15 cellular contexts compared by ENCODE assay signal in genomic region chr19:48186541-48186991, GRCh38. TPM values are rescaled to one million over a fixed set of nuclear protein-coding genes. Genes with fewer than 3 reads are reported as not detected.
DNase-seq lines count a peak whose midpoint lies in the region; ATAC-seq and TF ChIP-seq lines count a peak whose summit lies in the region.
"Had no signal": no experiment of that assay in that cellular context is flagged by ENCODE, and none has a peak within 500 bp of the region (broad histone marks: within the 10 kb centered on the region; RNA-seq: fewer than 3 reads in every experiment).

No MANE protein-coding gene starts in this region.

- no peak for TF ChIP-seq CTCF in HFFc6 (IDR thresholded peaks at IDR 0.05)

- H3K27me3 Mint-ChIP-seq in HFFc6 (ENCODE audit: insufficient read depth) = peaks cover 2% of the 10 kb centered on the region; the same call in 1 of the 2 replicates
- no peaks in the 10 kb centered on the region for H3K27me3 Mint-ChIP-seq in natural killer cell treated with Interleukin-12 subunit alpha and Interleukin-12 subunit beta and Interleukin-15 and Interleukin-18, amount 100 ng/mL, for 72 hours
- H3K27me3 Mint-ChIP-seq: activated naive CD4-positive, alpha-beta T cell treated with anti-CD3 and anti-CD28 coated beads, Interleukin-2, amount 10 ng/mL, durations not matched to agents 7 days and 5 days; CD8-positive, alpha-beta memory T cell had no signal

- peak; percentile 38 for DNase-seq in activated effector memory CD4-positive, alpha-beta T cell treated with anti-CD3 and anti-CD28 coated beads, Interleukin-2, amount 50 U/mL, for 16 hours
- no peak for DNase-seq in activated effector memory CD4-positive, alpha-beta T cell treated with Interleukin-2 at 50 U/mL for 16 hours
- DNase-seq in NCI-H69 (lab: John Stamatoyannopoulos, UW) (peak; percentile 27), NCI-H1436 (lab: John Stamatoyannopoulos, UW) (no peak), HFFc6 (no peak), HPDE6-E6E7 (ENCODE audit: extremely low spot score) (no peak)
- no peak for DNase-seq in natural killer cell treated with Interleukin-12 subunit alpha and Interleukin-12 subunit beta and Interleukin-15 and Interleukin-18, amount 100 ng/mL, for 72 hours (ENCODE audit: low spot score)
- DNase-seq: activated naive CD4-positive, alpha-beta T cell treated with anti-CD3 and anti-CD28 coated beads, Interleukin-2, amount 10 ng/mL, durations not matched to agents 7 days and 5 days; CD8-positive, alpha-beta memory T cell; GDM1; mesenchymal stem cell; NCI-H1436 treated with DMSO at 0.1 percent for 48 hours had no signal

- peaks cover 40% of the 10 kb centered on the region for H3K36me3 Mint-ChIP-seq in HFFc6 (ENCODE audit: low read depth)
- peaks cover 2% of the 10 kb centered on the region for H3K36me3 Mint-ChIP-seq in natural killer cell treated with Interleukin-12 subunit alpha and Interleukin-12 subunit beta and Interleukin-15 and Interleukin-18, amount 100 ng/mL, for 72 hours

- peaks cover 3% of the 10 kb centered on the region for H3K9me3 Mint-ChIP-seq in HFFc6
- H3K9me3 Mint-ChIP-seq in natural killer cell treated with Interleukin-12 subunit alpha and Interleukin-12 subunit beta and Interleukin-15 and Interleukin-18, amount 100 ng/mL, for 72 hours = no peaks in the 10 kb centered on the region

- no peak overlapping the region for H3K4me3 Mint-ChIP-seq in HFFc6
- no peak overlapping the region for H3K4me3 Mint-ChIP-seq in natural killer cell treated with Interleukin-12 subunit alpha and Interleukin-12 subunit beta and Interleukin-15 and Interleukin-18, amount 100 ng/mL, for 72 hours
- H3K4me3 Mint-ChIP-seq: activated naive CD4-positive, alpha-beta T cell treated with anti-CD3 and anti-CD28 coated beads, Interleukin-2, amount 10 ng/mL, durations not matched to agents 7 days and 5 days; CD8-positive, alpha-beta memory T cell had no signal

- peak; percentile 79 for ATAC-seq in HG02678 (IDR thresholded peaks at IDR 0.05; ENCODE audit: unreplicated experiment)
- no peak for ATAC-seq in natural killer cell treated with Interleukin-12 subunit alpha and Interleukin-12 subunit beta and Interleukin-15 and Interleukin-18, amount 100 ng/mL, for 72 hours
- ATAC-seq: K562, Right ventricle myocardium inferior had no signal

- H3K27ac Mint-ChIP-seq in HFFc6 = no peak overlapping the region
- H3K27ac Mint-ChIP-seq in natural killer cell treated with Interleukin-12 subunit alpha and Interleukin-12 subunit beta and Interleukin-15 and Interleukin-18, amount 100 ng/mL, for 72 hours = no peak overlapping the region
- H3K27ac Mint-ChIP-seq: activated naive CD4-positive, alpha-beta T cell treated with anti-CD3 and anti-CD28 coated beads, Interleukin-2, amount 10 ng/mL, durations not matched to agents 7 days and 5 days; CD8-positive, alpha-beta memory T cell had no signal

- no peaks in the 10 kb centered on the region for H3K4me1 Mint-ChIP-seq in HFFc6 (ENCODE audit: low read depth)
- H3K4me1 Mint-ChIP-seq in natural killer cell treated with Interleukin-12 subunit alpha and Interleukin-12 subunit beta and Interleukin-15 and Interleukin-18, amount 100 ng/mL, for 72 hours (ENCODE audit: low read depth in 2 of 2) = peaks cover 0 to 4% of the 10 kb centered on the region in 2 donors

RNA-seq across cellular contexts. Expression of gene ZSWIM9, which starts 16.1 kb away (rescaled TPM):
- 1 to 10 TPM; 5.6 to 7.2 (median 5.9) TPM for total RNA-seq in HFFc6 (2021; fragmentation: NEBNext Ultra II Directional; extraction: Animal tissue kit (Norgen Biotek cat#: 25700))
- total RNA-seq in natural killer cell treated with Interleukin-12 subunit alpha and Interleukin-12 subunit beta and Interleukin-15 and Interleukin-18, amount 100 ng/mL, for 72 hours = 10 to 100 TPM in 1 of 2 donors, 1 to 10 TPM in 1; 6.2 to 16.8 TPM

RNA-seq across cellular contexts. Expression of gene LIG1, which starts 16.4 kb away (rescaled TPM):
- 10 to 100 TPM; 25.9 to 55.8 (median 48.1) TPM for total RNA-seq in HFFc6 (2021; fragmentation: NEBNext Ultra II Directional; extraction: Animal tissue kit (Norgen Biotek cat#: 25700))
- 100 to 1,000 TPM in 1 of 2 donors, 10 to 100 TPM in 1; 65.8 to 172 TPM for total RNA-seq in natural killer cell treated with Interleukin-12 subunit alpha and Interleukin-12 subunit beta and Interleukin-15 and Interleukin-18, amount 100 ng/mL, for 72 hours

Comparison
In these comparisons a context has a peak if more than half of its experiments do, and no peak if none do; other contexts are left out.
1. DNase-seq: peak in activated effector memory CD4-positive, alpha-beta T cell treated with anti-CD3 and anti-CD28 coated beads, Interleukin-2, amount 50 U/mL, for 16 hours (single experiment) and NCI-H69 (single experiment); none in activated effector memory CD4-positive, alpha-beta T cell treated with Interleukin-2 at 50 U/mL for 16 hours (single experiment), NCI-H1436 (single experiment), HFFc6 (single experiment), natural killer cell treated with Interleukin-12 subunit alpha and Interleukin-12 subunit beta and Interleukin-15 and Interleukin-18, amount 100 ng/mL, for 72 hours (single experiment) and HPDE6-E6E7 (single experiment).